27 cellular contexts compared by ENCODE assay signal in genomic region chr4:78711676-78712075, GRCh38.
"Had no signal": no experiment of that assay in that cellular context is flagged by ENCODE, and none has a peak within 500 bp of the region (broad histone marks: within the 10 kb centered on the region; RNA-seq: fewer than 3 reads in every experiment).

No MANE protein-coding gene starts in this region.

- H3K4me3 ChIP-seq: colonic mucosa, coronary artery, dorsolateral prefrontal cortex, esophagus muscularis mucosa, esophagus squamous epithelium, gastrocnemius medialis, gastroesophageal sphincter, heart left ventricle, heart right ventricle had no signal

- H3K9me3 ChIP-seq: colonic mucosa, esophagus muscularis mucosa, esophagus squamous epithelium, gastrocnemius medialis, gastroesophageal sphincter had no signal

- H3K36me3 ChIP-seq: colonic mucosa, esophagus muscularis mucosa, esophagus squamous epithelium, gastrocnemius medialis, gastroesophageal sphincter, heart left ventricle, heart right ventricle had no signal

- H3K4me1 ChIP-seq: colonic mucosa, esophagus muscularis mucosa, esophagus squamous epithelium, foreskin keratinocyte, gastrocnemius medialis, gastroesophageal sphincter, heart left ventricle had no signal

- H3K27ac ChIP-seq: colonic mucosa, coronary artery, dorsolateral prefrontal cortex, epithelial cell of prostate, esophagus muscularis mucosa, esophagus squamous epithelium, foreskin keratinocyte, gastrocnemius medialis, gastroesophageal sphincter, heart left ventricle, heart right ventricle had no signal

- DNase-seq: colonic mucosa; cortex of kidney; dermis blood vessel endothelial cell; dorsolateral prefrontal cortex; effector CD4-positive, alpha-beta T cell; effector CD8-positive, alpha-beta T cell; effector memory CD4-positive, alpha-beta T cell; effector memory CD8-positive, alpha-beta T cell; endodermal cell; esophagus squamous epithelium; foreskin fibroblast; foreskin keratinocyte; foreskin melanocyte; gastrocnemius medialis; glutamatergic neuron; head of caudate nucleus; heart left ventricle; heart right ventricle had no signal

- FAIRE-seq: colon, endometrium, endothelial cell of umbilical vein, frontal cortex had no signal

- ATAC-seq: effector memory CD8-positive, alpha-beta T cell; esophagus mucosa; foreskin keratinocyte; gastrocnemius medialis; gastroesophageal sphincter; heart left ventricle; heart right ventricle had no signal

- H3K27me3 ChIP-seq: colonic mucosa, dorsolateral prefrontal cortex, esophagus muscularis mucosa, esophagus squamous epithelium, foreskin keratinocyte, gastrocnemius medialis, gastroesophageal sphincter, heart left ventricle, heart right ventricle had no signal
